In the genomic region with DNA sequence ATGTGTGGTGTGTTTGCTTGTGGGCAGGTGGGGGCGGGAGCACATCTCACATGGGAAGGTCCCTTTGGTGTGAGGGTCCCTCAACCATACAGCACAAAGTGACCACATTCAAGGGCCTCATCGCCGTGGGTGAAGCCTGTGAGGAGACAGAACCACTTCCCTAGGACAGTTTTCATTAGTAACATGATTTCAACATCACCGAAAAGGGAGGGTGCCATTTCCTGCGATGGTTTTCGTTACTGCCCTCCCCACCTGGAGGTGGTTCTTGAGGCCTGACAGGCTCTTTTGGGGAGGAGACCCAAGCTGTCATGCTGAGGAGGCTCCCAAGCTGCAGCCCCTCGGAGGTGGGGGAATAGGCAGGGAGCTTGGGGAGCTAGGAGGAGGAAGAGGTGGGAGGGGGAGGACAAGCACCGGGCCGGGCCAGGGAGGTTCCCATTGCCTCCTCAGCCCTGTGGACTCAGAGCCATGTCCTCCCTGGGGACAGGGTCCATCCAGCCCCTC, we compare ENCODE assay signal across 1 cellular context.
TF ChIP-seq lines count a peak whose summit lies in the region.

No MANE protein-coding gene starts in this region.

TF ChIP-seq in liver, 16 proteins besides CTCF, POLR2A, EP300 and RAD21:
- TF ChIP-seq HNF4G (IDR thresholded peaks at IDR 0.05), result no peak
- no peak for TF ChIP-seq SP1 (IDR thresholded peaks at IDR 0.05)
- TF ChIP-seq, protein P1, sequence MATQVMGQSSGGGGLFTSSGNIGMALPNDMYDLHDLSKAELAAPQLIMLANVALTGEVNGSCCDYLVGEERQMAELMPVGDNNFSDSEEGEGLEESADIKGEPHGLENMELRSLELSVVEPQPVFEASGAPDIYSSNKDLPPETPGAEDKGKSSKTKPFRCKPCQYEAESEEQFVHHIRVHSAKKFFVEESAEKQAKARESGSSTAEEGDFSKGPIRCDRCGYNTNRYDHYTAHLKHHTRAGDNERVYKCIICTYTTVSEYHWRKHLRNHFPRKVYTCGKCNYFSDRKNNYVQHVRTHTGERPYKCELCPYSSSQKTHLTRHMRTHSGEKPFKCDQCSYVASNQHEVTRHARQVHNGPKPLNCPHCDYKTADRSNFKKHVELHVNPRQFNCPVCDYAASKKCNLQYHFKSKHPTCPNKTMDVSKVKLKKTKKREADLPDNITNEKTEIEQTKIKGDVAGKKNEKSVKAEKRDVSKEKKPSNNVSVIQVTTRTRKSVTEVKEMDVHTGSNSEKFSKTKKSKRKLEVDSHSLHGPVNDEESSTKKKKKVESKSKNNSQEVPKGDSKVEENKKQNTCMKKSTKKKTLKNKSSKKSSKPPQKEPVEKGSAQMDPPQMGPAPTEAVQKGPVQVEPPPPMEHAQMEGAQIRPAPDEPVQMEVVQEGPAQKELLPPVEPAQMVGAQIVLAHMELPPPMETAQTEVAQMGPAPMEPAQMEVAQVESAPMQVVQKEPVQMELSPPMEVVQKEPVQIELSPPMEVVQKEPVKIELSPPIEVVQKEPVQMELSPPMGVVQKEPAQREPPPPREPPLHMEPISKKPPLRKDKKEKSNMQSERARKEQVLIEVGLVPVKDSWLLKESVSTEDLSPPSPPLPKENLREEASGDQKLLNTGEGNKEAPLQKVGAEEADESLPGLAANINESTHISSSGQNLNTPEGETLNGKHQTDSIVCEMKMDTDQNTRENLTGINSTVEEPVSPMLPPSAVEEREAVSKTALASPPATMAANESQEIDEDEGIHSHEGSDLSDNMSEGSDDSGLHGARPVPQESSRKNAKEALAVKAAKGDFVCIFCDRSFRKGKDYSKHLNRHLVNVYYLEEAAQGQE (IDR thresholded peaks at IDR 0.05), result no peak
TF ChIP-seq in liver: peak in this region for 0.
